In genomic region chr5:138972836-138973235, GRCh38 we compare ENCODE assay signal across 1 cellular context.
TF ChIP-seq lines count a peak whose summit lies in the region.

No MANE protein-coding gene starts in this region.

TF ChIP-seq in WTC11, 78 proteins besides CTCF, POLR2A, EP300 and RAD21 (continued from another document):
- TF ChIP-seq PRDM15 (CRISPR knock-in tag; IDR thresholded peaks at IDR 0.05) (no peak), NR2C2 (CRISPR knock-in tag; IDR thresholded peaks at IDR 0.05) (no peak)
TF ChIP-seq in WTC11: peak in this region for 0.
